Comparison of ENCODE assay signal across 2 cellular contexts in the genomic region with DNA sequence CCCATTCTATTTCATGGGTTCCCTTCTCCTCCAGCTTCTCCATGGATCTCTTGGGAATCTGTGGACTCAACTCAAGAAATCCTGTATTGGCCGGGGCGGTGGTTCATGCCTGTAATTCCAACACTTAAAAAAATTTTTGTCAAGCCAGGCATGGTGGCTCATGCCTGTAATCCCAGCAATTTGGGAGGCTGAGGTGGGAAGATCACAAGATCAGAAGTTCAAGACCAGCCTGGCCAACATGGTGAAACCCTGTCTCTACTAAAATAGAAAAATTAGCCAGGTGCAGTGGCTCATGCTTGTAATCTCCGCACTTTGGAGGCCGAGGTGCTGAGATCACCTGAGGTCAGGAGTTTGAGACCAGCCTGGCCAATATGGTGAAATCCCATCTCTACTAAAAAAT. TPM values are rescaled to one million over a fixed set of nuclear protein-coding genes. Genes with fewer than 3 reads are reported as not detected.
"Had no signal": no experiment of that assay in that cellular context is flagged by ENCODE, and none has a peak within 500 bp of the region (broad histone marks: within the 10 kb centered on the region; RNA-seq: fewer than 3 reads in every experiment).

No MANE protein-coding gene starts in this region.

RNA-seq across cellular contexts. Expression of gene SMC1B, which starts 34.2 kb away (rescaled TPM):
- total RNA-seq: LHCN-M2, MCF 10A had no signal
